Comparison of ENCODE assay signal across 1 cellular context in the genomic region with DNA sequence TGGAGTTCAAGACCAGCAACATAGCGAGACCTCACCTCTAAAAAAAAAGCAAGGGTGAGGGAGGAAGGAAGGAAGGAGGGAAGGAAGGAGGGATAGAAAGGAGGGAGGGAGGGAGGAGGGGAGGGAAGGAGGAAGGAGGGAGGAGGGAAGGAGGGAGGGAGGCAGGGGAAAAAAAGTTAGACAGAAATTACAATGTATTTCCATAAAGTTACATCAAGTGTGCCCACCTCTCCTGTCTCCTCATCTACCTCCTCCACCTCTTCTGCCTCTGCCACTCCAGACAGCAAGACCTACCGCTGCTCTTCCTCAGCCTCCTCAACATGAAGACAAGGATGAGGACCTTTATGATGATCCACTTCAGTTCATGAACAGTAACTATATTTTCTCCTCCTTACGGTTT.
TF ChIP-seq lines count a peak whose summit lies in the region.

No MANE protein-coding gene starts in this region.

TF ChIP-seq in K562, 482 proteins besides CTCF, POLR2A, EP300 and RAD21:
- TF ChIP-seq PCBP1 (IDR thresholded peaks at IDR 0.05; ENCODE audit: low read depth, low read length, poor library complexity, severe bottlenecking), result peak; percentile 44
- no peak for TF ChIP-seq NR4A1 (CRISPR knock-in tag; IDR thresholded peaks at IDR 0.05)
- TF ChIP-seq NR4A1 (tag; IDR thresholded peaks at IDR 0.05), result no peak
- TF ChIP-seq HNRNPK (IDR thresholded peaks at IDR 0.05; ENCODE audit: low read depth, low read length, poor library complexity, severe bottlenecking), result peak; percentile 57
